Comparison of ENCODE assay signal across 15 cellular contexts in genomic region chr15:64146885-64147681, GRCh38. TPM values are rescaled to one million over a fixed set of nuclear protein-coding genes. Genes with fewer than 3 reads are reported as not detected.
DNase-seq lines count a peak whose midpoint lies in the region; ATAC-seq and TF ChIP-seq lines count a peak whose summit lies in the region.
"Had no signal": no experiment of that assay in that cellular context is flagged by ENCODE, and none has a peak within 500 bp of the region (broad histone marks: within the 10 kb centered on the region; RNA-seq: fewer than 3 reads in every experiment).

No MANE protein-coding gene starts in this region.

- H3K4me1 ChIP-seq in IMR-90 (ENCODE audit: control insufficient read depth, insufficient read depth, low read length) (peaks cover 2% of the 10 kb centered on the region; the same call in 1 of the 2 replicates), mesendoderm (ENCODE audit: control insufficient read depth, low read depth, low read length) (no peaks in the 10 kb centered on the region)

- WGBS in IMR-90 (ENCODE audit: extremely low coverage in 2 of 2, insufficient read length in 1 of 2), 2 experiments: 69% methylated on average over 8 of the region's 26 CpGs; no CpG with 5 or more reads in 1 of the 2 experiments
- no CpG with 5 or more reads among the region's 26 CpGs for WGBS in mesendoderm (ENCODE audit: extremely low coverage, insufficient coverage, low lambda C conversion rate)

- POLR2A ChIA-PET in IMR-90 (lab: Charles Lee; ENCODE audit: unreplicated experiment): no interaction called here

- H3K23ac ChIP-seq in IMR-90 (ENCODE audit: low read depth, low read length) (no peak overlapping the region), mesendoderm (ENCODE audit: low read length) (no peak overlapping the region)

- dilution Hi-C loops in IMR-90 (cut with HindIII; ENCODE audit: low sequenced_read_pairs, unreplicated experiment): no loop called here

- intact Hi-C loops in IMR-90 (cut with micrococcal nuclease): loop anchor here (5.0 kb wide), 1 partner anchor 35 kb away; no protein-coding TSS in a partner anchor

- no peaks in the 10 kb centered on the region for H3K79me2 ChIP-seq in mesendoderm (ENCODE audit: control insufficient read depth, insufficient read depth, low read length)

- TF ChIP-seq CTCF in IMR-90 (conservative IDR thresholded peaks at IDR 0.05; ENCODE audit: low read depth, low read length): no peak

- H3K9ac ChIP-seq in IMR-90 (ENCODE audit: low read depth, low read length): no peak overlapping the region
- no peak overlapping the region for H3K9ac ChIP-seq in mesendoderm (ENCODE audit: low read length)
- H3K9ac ChIP-seq: BLaER1 had no signal

- H4K91ac ChIP-seq in IMR-90 (ENCODE audit: insufficient read depth, low read depth, low read length): no peak overlapping the region

- DNase-seq in IMR-90 (peak; percentile 49), mesendoderm (peak; percentile 58), T-helper 2 cell (no peak), iPS-NIHi7 (ENCODE audit: extremely low spot score) (no peak)
- no peak for DNase-seq in effector CD8-positive, alpha-beta T cell (lab: John Stamatoyannopoulos, UW)
- DNase-seq: activated CD4-positive, alpha-beta T cell treated with anti-CD3 and anti-CD28 coated beads for 1 hour; activated T-cell treated with anti-CD3 and anti-CD28 coated beads, Interleukin-2, amount 50 U/mL, for 72 hours; amniotic stem cell; DND-41; Karpas-422; naive B cell; NCI-H187 had no signal

- no TSS peak for BruUV-seq in IMR-90 (replicated peaks; lab: Mats Ljungman, UMichigan)

- H3K9me3 ChIP-seq in IMR-90 (ENCODE audit: control insufficient read depth, insufficient read depth, low read length): no peaks in the 10 kb centered on the region
- H3K9me3 ChIP-seq: BLaER1, gastroesophageal sphincter had no signal

- H3K79me1 ChIP-seq in IMR-90 (ENCODE audit: low read depth in 1 of 2, low read length in 2 of 2) (no peaks in the 10 kb centered on the region), mesendoderm (ENCODE audit: low read length) (no peaks in the 10 kb centered on the region)

- H4K8ac ChIP-seq in IMR-90 (ENCODE audit: low read depth in 2 of 2, low read length in 2 of 2) (no peak overlapping the region), mesendoderm (ENCODE audit: low read depth, low read length) (no peak overlapping the region)

- no peak overlapping the region for H3K4me2 ChIP-seq in IMR-90 (ENCODE audit: low read depth, low read length)
- no peak overlapping the region for H3K4me2 ChIP-seq in mesendoderm (ENCODE audit: low read length)

- H3K4ac ChIP-seq in IMR-90 (ENCODE audit: low read depth, low read length): no peak overlapping the region
- no peak overlapping the region for H3K4ac ChIP-seq in mesendoderm (ENCODE audit: low read depth, low read length)

- TF ChIP-seq POLR2A in IMR-90 (IDR thresholded peaks at IDR 0.05; ENCODE audit: low read depth, low read length): no peak

- 0 out of 2 replicates have a peak overlapping the region, but pooled peaks have one; percentile 23 for H3K14ac ChIP-seq in IMR-90 (replicated peaks; ENCODE audit: low read depth, low read length)

- H4K5ac ChIP-seq in IMR-90 (ENCODE audit: low read depth, low read length): no peak overlapping the region
- H4K5ac ChIP-seq in mesendoderm (ENCODE audit: low read length): no peak overlapping the region

- H2BK5ac ChIP-seq in IMR-90 (ENCODE audit: low read depth, low read length, poor library complexity, severe bottlenecking): no peak overlapping the region
- H2BK5ac ChIP-seq in mesendoderm (ENCODE audit: low read length): no peak overlapping the region

- no peak overlapping the region for H2AK9ac ChIP-seq in IMR-90 (replicated peaks; ENCODE audit: low read depth, low read length, poor library complexity)

- no peak overlapping the region for H3K27ac ChIP-seq in IMR-90 (ENCODE audit: insufficient read depth, low read length)
- H3K27ac ChIP-seq in angular gyrus (ENCODE audit: low read depth, low read length): peak overlapping the region; percentile 62
- no peak overlapping the region for H3K27ac ChIP-seq in mesendoderm (ENCODE audit: low read depth, low read length)
- H3K27ac ChIP-seq: BLaER1, gastroesophageal sphincter had no signal

- H2AFZ ChIP-seq in IMR-90 (replicated peaks; ENCODE audit: low read length, poor library complexity): no peak overlapping the region

- H3K18ac ChIP-seq in IMR-90 (ENCODE audit: low read depth, low read length) (no peak overlapping the region), mesendoderm (ENCODE audit: low read length) (no peak overlapping the region)

- H4K20me1 ChIP-seq in IMR-90 (ENCODE audit: insufficient read depth, low read length): no peaks in the 10 kb centered on the region
- H4K20me1 ChIP-seq: BLaER1 had no signal

- peaks cover 5% of the 10 kb centered on the region; the same call in 1 of the 2 replicates for H3K27me3 ChIP-seq in IMR-90 (ENCODE audit: control insufficient read depth, insufficient read depth, low read length)
- no peaks in the 10 kb centered on the region for H3K27me3 ChIP-seq in mesendoderm (ENCODE audit: insufficient read depth, low read length, poor library complexity)
- H3K27me3 ChIP-seq: BLaER1 had no signal

- CTCF ChIA-PET in IMR-90 (lab: Yijun Ruan, JAX): no interaction called here

- no peak for TF ChIP-seq RAD21 in IMR-90 (IDR thresholded peaks at IDR 0.05; ENCODE audit: low read length)

- in situ Hi-C loops in IMR-90 (cut with MboI; ENCODE audit: low sequenced_read_pairs): no loop called here

- ATAC-seq in IMR-90 (ENCODE audit: low read depth): peak; percentile 5; the same call in 1 of the 2 replicates
- ATAC-seq: activated T-cell treated with anti-CD3 and anti-CD28 coated beads, Interleukin-2, amount 50 U/mL, for 72 hours; gastroesophageal sphincter had no signal

- H2BK120ac ChIP-seq in IMR-90 (ENCODE audit: low read depth, low read length) (no peak overlapping the region), mesendoderm (ENCODE audit: low read depth, low read length) (no peak overlapping the region)

- H2BK20ac ChIP-seq in IMR-90 (ENCODE audit: low read depth, low read length): no peak overlapping the region

- H3K36me3 ChIP-seq in IMR-90 (ENCODE audit: control insufficient read depth, insufficient read depth, low read length) (peaks cover 12% of the 10 kb centered on the region), mesendoderm (ENCODE audit: control insufficient read depth, insufficient read depth, low read length) (no peaks in the 10 kb centered on the region)

- no peak overlapping the region for H2AK5ac ChIP-seq in IMR-90 (ENCODE audit: low read depth, low read length)
- no peak overlapping the region for H2AK5ac ChIP-seq in mesendoderm (ENCODE audit: low read length)

- no peak overlapping the region for H3K56ac ChIP-seq in IMR-90 (ENCODE audit: extremely low read depth, insufficient read depth, low read length)
- H3K56ac ChIP-seq in mesendoderm (ENCODE audit: low read length): no peak overlapping the region

- H3K4me3 ChIP-seq in IMR-90 (ENCODE audit: insufficient read depth, low read depth, low read length) (no peak overlapping the region), mesendoderm (ENCODE audit: low read length) (no peak overlapping the region)
- H3K4me3 ChIP-seq: BLaER1, gastroesophageal sphincter had no signal

- H2BK15ac ChIP-seq in IMR-90 (ENCODE audit: low read depth, low read length) (no peak overlapping the region), mesendoderm (replicated peaks; ENCODE audit: low read depth) (no peak overlapping the region)

- H3K9me1 ChIP-seq in IMR-90 (ENCODE audit: insufficient read depth, low read length): peaks cover 6% of the 10 kb centered on the region; the same call in 1 of the 2 replicates

TF ChIP-seq in IMR-90, 13 proteins besides CTCF, POLR2A, EP300 and RAD21:
- no peak for TF ChIP-seq USF2 (IDR thresholded peaks at IDR 0.05; ENCODE audit: low read depth, low read length)

RNA-seq across cellular contexts. Expression of gene SNX22, which starts 4.4 kb away (rescaled TPM):
- under 0.01 and 0.18 TPM in 2 replicates for total RNA-seq in IMR-90 (2012; rRNA removed)
- 0.04 and 0.12 TPM in 2 replicates for polyA plus RNA-seq in IMR-90 (2012; rRNA removed)
- polyA plus RNA-seq in IMR-90 (2012; cell fraction: cytosol; rRNA removed): 0.03 and 0.08 TPM in 2 replicates
- polyA plus RNA-seq in IMR-90 (2012; cell fraction: nucleus; rRNA removed; ENCODE audit: low replicate concordance): 0.39 and 0.50 TPM in 2 replicates
- 1.2 TPM for polyA plus RNA-seq in mesendoderm (2013, experiment 1 of 2)
- polyA plus RNA-seq in mesendoderm (2013, experiment 2 of 2): 1.2 TPM

RNA-seq across cellular contexts. Expression of gene PPIB, which starts 15.7 kb away (rescaled TPM):
- 1,601 and 1,682 TPM in 2 replicates for total RNA-seq in IMR-90 (2012; rRNA removed)
- polyA plus RNA-seq in IMR-90 (2012; rRNA removed): 1,358 and 1,517 TPM in 2 replicates
- 966 and 972 TPM in 2 replicates for polyA plus RNA-seq in IMR-90 (2012; cell fraction: cytosol; rRNA removed)
- polyA plus RNA-seq in IMR-90 (2012; cell fraction: nucleus; rRNA removed; ENCODE audit: low replicate concordance): 233 and 548 TPM in 2 replicates
- 643 TPM for polyA plus RNA-seq in mesendoderm (2013, experiment 1 of 2)
- polyA plus RNA-seq in mesendoderm (2013, experiment 2 of 2): 637 TPM

RNA-seq across cellular contexts. Expression of gene SNX1, which starts 51.3 kb away (rescaled TPM):
- total RNA-seq in IMR-90 (2012; rRNA removed): 34.7 and 35.3 TPM in 2 replicates
- 72.3 and 75.9 TPM in 2 replicates for polyA plus RNA-seq in IMR-90 (2012; rRNA removed)
- 32.8 and 37.1 TPM in 2 replicates for polyA plus RNA-seq in IMR-90 (2012; cell fraction: cytosol; rRNA removed)
- polyA plus RNA-seq in IMR-90 (2012; cell fraction: nucleus; rRNA removed; ENCODE audit: low replicate concordance): 87.8 and 96.0 TPM in 2 replicates
- 39.2 TPM for polyA plus RNA-seq in mesendoderm (2013, experiment 1 of 2)
- 41.6 TPM for polyA plus RNA-seq in mesendoderm (2013, experiment 2 of 2)

RNA-seq across cellular contexts. Expression of gene CIAO2A, which starts 53.4 kb away (rescaled TPM):
- 36.7 and 69.4 TPM in 2 replicates for total RNA-seq in IMR-90 (2012; rRNA removed)
- polyA plus RNA-seq in IMR-90 (2012; rRNA removed): 34.6 and 38.3 TPM in 2 replicates
- 24.0 and 32.7 TPM in 2 replicates for polyA plus RNA-seq in IMR-90 (2012; cell fraction: cytosol; rRNA removed)
- polyA plus RNA-seq in IMR-90 (2012; cell fraction: nucleus; rRNA removed; ENCODE audit: low replicate concordance): 5.0 and 13.8 TPM in 2 replicates
- polyA plus RNA-seq in mesendoderm (2013, experiment 1 of 2): 100.0 TPM
- polyA plus RNA-seq in mesendoderm (2013, experiment 2 of 2): 131 TPM

Comparison
In these comparisons a context has a peak if more than half of its experiments do, and no peak if none do; other contexts are left out.
1. DNase-seq: peak in IMR-90 (single experiment) and mesendoderm (single experiment); none in effector CD8-positive, alpha-beta T cell (single experiment), T-helper 2 cell (0 of 5) and iPS-NIHi7 (single experiment).